Comparison of ENCODE assay signal across 14 cellular contexts in genomic region chr3:21826416-21826815, GRCh38.
"Had no signal": no experiment of that assay in that cellular context is flagged by ENCODE, and none has a peak within 500 bp of the region (broad histone marks: within the 10 kb centered on the region; RNA-seq: fewer than 3 reads in every experiment).

No MANE protein-coding gene starts in this region.

- H3K4me3 ChIP-seq: gastrocnemius medialis, skin epidermis, tibial nerve had no signal

- DNase-seq: activated CD4-positive, alpha-beta T cell treated with anti-CD3 and anti-CD28 coated beads, Interleukin-2, amount 50 U/mL, for 48 hours; activated gamma-delta T cell; activated T-cell treated with anti-CD3 and anti-CD28 coated beads, Interleukin-2, amount 50 U/mL, for 48 hours; amygdala; gastrocnemius medialis; naive thymus-derived CD4-positive, alpha-beta T cell; retina; T-helper 17 cell had no signal

- H3K4me1 Mint-ChIP-seq: naive thymus-derived CD4-positive, alpha-beta T cell; T-helper 17 cell had no signal

- H3K4me1 ChIP-seq: gastrocnemius medialis, tibial nerve had no signal

- H3K27me3 ChIP-seq: gastrocnemius medialis, neutrophil, tibial nerve had no signal

- H3K9me3 ChIP-seq: gastrocnemius medialis, neutrophil, tibial nerve had no signal

- H3K27ac ChIP-seq: gastrocnemius medialis, neutrophil, skin epidermis, tibial nerve had no signal

- H3K9me3 Mint-ChIP-seq: mesothelial cell of epicardium had no signal

- H3K4me3 Mint-ChIP-seq: activated naive CD8-positive, alpha-beta T cell; mesothelial cell of epicardium; naive thymus-derived CD4-positive, alpha-beta T cell; T-helper 17 cell had no signal

- H3K27me3 Mint-ChIP-seq: activated naive CD8-positive, alpha-beta T cell; naive thymus-derived CD4-positive, alpha-beta T cell; T-helper 17 cell had no signal

- H3K36me3 Mint-ChIP-seq: activated naive CD8-positive, alpha-beta T cell; mesothelial cell of epicardium; naive thymus-derived CD4-positive, alpha-beta T cell had no signal

- ATAC-seq: activated CD4-positive, CD25-positive, alpha-beta regulatory T cell treated with anti-CD3 and anti-CD28 coated beads, Interleukin-2, amount 50 U/mL, for 24 hours; gastrocnemius medialis; naive thymus-derived CD4-positive, alpha-beta T cell; T-helper 17 cell had no signal

- H3K27ac Mint-ChIP-seq: activated naive CD8-positive, alpha-beta T cell; mesothelial cell of epicardium; naive thymus-derived CD4-positive, alpha-beta T cell; T-helper 17 cell had no signal

- H3K36me3 ChIP-seq: gastrocnemius medialis, neutrophil, tibial nerve had no signal
